Comparison of ENCODE assay signal across 24 cellular contexts in the genomic region with DNA sequence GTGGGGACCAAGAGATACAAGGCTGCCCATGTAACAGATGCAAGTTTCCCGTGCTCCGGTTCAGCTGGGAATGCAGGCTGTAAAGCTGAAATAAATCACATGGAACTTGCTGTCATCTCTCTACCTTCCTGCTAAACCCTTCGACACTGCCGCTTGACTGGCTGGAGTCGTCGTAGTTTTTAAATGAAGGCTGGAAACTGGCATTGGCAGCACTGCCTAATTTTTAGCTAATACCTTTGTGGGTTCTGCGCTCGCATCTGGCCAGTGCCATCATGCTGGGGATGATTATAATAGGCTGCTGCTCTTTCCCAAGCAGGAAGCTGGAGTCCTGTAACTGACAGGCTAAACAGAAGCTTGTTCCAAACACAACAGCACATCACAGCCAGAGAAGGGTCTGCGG.
A peak's percentile ranks its signal among the peaks of the same experiment; 100 is the strongest.
DNase-seq lines count a peak whose midpoint lies in the region; ATAC-seq and TF ChIP-seq lines count a peak whose summit lies in the region.
"Had no signal": no experiment of that assay in that cellular context is flagged by ENCODE, and none has a peak within 500 bp of the region (broad histone marks: within the 10 kb centered on the region; RNA-seq: fewer than 3 reads in every experiment).

No MANE protein-coding gene starts in this region.

- H3K9me3 ChIP-seq in esophagus squamous epithelium: no peaks in the 10 kb centered on the region
- H3K9me3 ChIP-seq: prostate gland had no signal

- no peaks in the 10 kb centered on the region for H3K79me2 ChIP-seq in KMS-11 (ENCODE audit: insufficient read depth, low read depth)

- DNase-seq in A172 (ENCODE audit: low spot score): peak; percentile 13
- no peak for DNase-seq in chondrocyte (ENCODE audit: low spot score)
- no peak for DNase-seq in mesothelial cell of epicardium (ENCODE audit: low spot score in 2 of 2, unreplicated experiment in 2 of 2)
- DNase-seq in SIG-M5 treated with dmso at 0.1 percent for 504 hours (lab: John Stamatoyannopoulos, UW; ENCODE audit: unreplicated experiment): no peak
- no peak for DNase-seq in esophagus squamous epithelium (lab: John Stamatoyannopoulos, UW)
- DNase-seq: ACHN; activated CD4-positive, alpha-beta T cell treated with anti-CD3 and anti-CD28 coated beads, Interleukin-2, amount 50 U/mL, for 48 hours; activated gamma-delta T cell treated with Interleukin-2 at 50 U/mL for 16 hours; amygdala; cerebellar nuclear complex; GDM1; glutamatergic neuron; natural killer cell; NCI-H2029; SIG-M5; stimulated activated CD4-positive, alpha-beta T cell treated with anti-CD3 and anti-CD28 coated beads, Interleukin-4, amount 100 ng/mL, for 4 hours had no signal

- no peak overlapping the region for H3K27ac ChIP-seq in KMS-11
- no peak overlapping the region for H3K27ac ChIP-seq in esophagus squamous epithelium
- H3K27ac ChIP-seq: C4-2B, prostate gland had no signal

- H3K4me3 ChIP-seq in KMS-11 (IDR thresholded peaks at IDR 0.05; ENCODE audit: insufficient read depth, low read depth, low read length) (no peak overlapping the region), esophagus squamous epithelium (no peak overlapping the region)
- H3K4me3 ChIP-seq: prostate gland, smooth muscle cell had no signal

- TF ChIP-seq CTCF in KMS-11 (conservative IDR thresholded peaks at IDR 0.05; ENCODE audit: low read depth, low read length): no peak
- no peak for TF ChIP-seq CTCF in chondrocyte (IDR thresholded peaks at IDR 0.05)
- no peak for TF ChIP-seq CTCF in mesothelial cell of epicardium (IDR thresholded peaks at IDR 0.05; ENCODE audit: unreplicated experiment)
- no peak for TF ChIP-seq CTCF in esophagus squamous epithelium (IDR thresholded peaks at IDR 0.05)

- intact Hi-C loops in esophagus squamous epithelium (cut with DNase I): no loop called here

- H3K36me3 Mint-ChIP-seq in chondrocyte (ENCODE audit: low read depth) (no peaks in the 10 kb centered on the region), mesothelial cell of epicardium (peaks cover 1% of the 10 kb centered on the region)

- H4K20me1 ChIP-seq in KMS-11 (ENCODE audit: insufficient read depth): no peaks in the 10 kb centered on the region

- no peak for TF ChIP-seq POLR2A in esophagus squamous epithelium (IDR thresholded peaks at IDR 0.05)

- H3K27ac Mint-ChIP-seq in chondrocyte (ENCODE audit: unreplicated experiment) (peak overlapping the region; percentile 12), mesothelial cell of epicardium (no peak overlapping the region)
- H3K27ac Mint-ChIP-seq: natural killer cell; T-helper 1 cell treated with Interleukin-12 subunit alpha and Interleukin-12 subunit beta and Interleukin-4 antibody, amounts not matched to agents 30 μg/mL and 1 μg/mL, for 36 hours had no signal

- ATAC-seq in HG03521 (IDR thresholded peaks at IDR 0.05; ENCODE audit: unreplicated experiment) (no peak), HG02852 (IDR thresholded peaks at IDR 0.05; ENCODE audit: unreplicated experiment) (no peak)
- ATAC-seq: HepG2, natural killer cell had no signal

- H3K9ac ChIP-seq in KMS-11: no peak overlapping the region

- peak overlapping the region; percentile 83; the same call in 1 of the 2 replicates for H3K4me2 ChIP-seq in KMS-11
- H3K4me2 ChIP-seq: smooth muscle cell had no signal

- H3K4me1 ChIP-seq in KMS-11 (ENCODE audit: low read depth, poor library complexity, severe bottlenecking) (peaks cover 52% of the 10 kb centered on the region), esophagus squamous epithelium (peaks cover 0 to 5% (median 0%) of the 10 kb centered on the region in 3 donors)
- H3K4me1 ChIP-seq: prostate gland had no signal

- no peak overlapping the region for H2AFZ ChIP-seq in KMS-11 (ENCODE audit: low read depth)

- H3K4me3 Mint-ChIP-seq in chondrocyte (ENCODE audit: unreplicated experiment) (peak overlapping the region; percentile 53), mesothelial cell of epicardium (peak overlapping the region; percentile 38)
- H3K4me3 Mint-ChIP-seq: natural killer cell; T-helper 1 cell treated with Interleukin-12 subunit alpha and Interleukin-12 subunit beta and Interleukin-4 antibody, amounts not matched to agents 30 μg/mL and 1 μg/mL, for 36 hours had no signal

- H3K27me3 ChIP-seq in KMS-11 (ENCODE audit: insufficient read depth, low read depth): no peaks in the 10 kb centered on the region
- no peaks in the 10 kb centered on the region for H3K27me3 ChIP-seq in esophagus squamous epithelium

- 55 to 57% methylated on average over 9 of the region's 9 CpGs for WGBS in esophagus squamous epithelium, 2 donors

- peaks cover 40% of the 10 kb centered on the region for H3K4me1 Mint-ChIP-seq in chondrocyte (ENCODE audit: low read depth)
- H3K4me1 Mint-ChIP-seq in mesothelial cell of epicardium: peaks cover 15% of the 10 kb centered on the region
- H3K4me1 Mint-ChIP-seq: natural killer cell had no signal

- H3K27me3 Mint-ChIP-seq in chondrocyte (ENCODE audit: low read depth) (no peaks in the 10 kb centered on the region), mesothelial cell of epicardium (ENCODE audit: low read depth) (peaks cover 6% of the 10 kb centered on the region)

- H3K9me3 Mint-ChIP-seq in chondrocyte (ENCODE audit: low read depth) (peaks cover 2% of the 10 kb centered on the region), mesothelial cell of epicardium (no peaks in the 10 kb centered on the region)
- H3K9me3 Mint-ChIP-seq: T-helper 1 cell treated with Interleukin-12 subunit alpha and Interleukin-12 subunit beta and Interleukin-4 antibody, amounts not matched to agents 30 μg/mL and 1 μg/mL, for 36 hours had no signal

- H3K36me3 ChIP-seq in KMS-11 (ENCODE audit: insufficient read depth) (no peaks in the 10 kb centered on the region), esophagus squamous epithelium (no peaks in the 10 kb centered on the region)
- H3K36me3 ChIP-seq: prostate gland had no signal
